Comparison of ENCODE assay signal across 1 cellular context in genomic region chr6:11366183-11366933, GRCh38.
TF ChIP-seq lines count a peak whose summit lies in the region.

No MANE protein-coding gene starts in this region.

TF ChIP-seq in HepG2, 621 proteins besides CTCF, POLR2A, EP300 and RAD21 (continued from another document):
- TF ChIP-seq ZNF362 (CRISPR knock-in tag; IDR thresholded peaks at IDR 0.05; ENCODE audit: borderline replicate concordance) (no peak), DR1 (CRISPR knock-in tag; IDR thresholded peaks at IDR 0.05) (no peak), ZNF652 (CRISPR knock-in tag; IDR thresholded peaks at IDR 0.05; ENCODE audit: borderline replicate concordance, low read depth) (no peak), NR3C1 (CRISPR knock-in tag; IDR thresholded peaks at IDR 0.05) (no peak), ZNF768 (CRISPR knock-in tag; IDR thresholded peaks at IDR 0.05) (no peak; the same call in 1 of the 2 replicates), BRD4 (CRISPR knock-in tag; IDR thresholded peaks at IDR 0.05) (no peak), TFDP1 (CRISPR knock-in tag; IDR thresholded peaks at IDR 0.05; ENCODE audit: borderline replicate concordance) (0 out of 2 replicates have a peak, but pooled peaks have one; percentile 30), ARHGAP35 (CRISPR knock-in tag; IDR thresholded peaks at IDR 0.05; ENCODE audit: borderline replicate concordance) (no peak), XRCC5 (optimal IDR thresholded peaks at IDR 0.05; ENCODE audit: low read length) (no peak), FOXO1 (CRISPR knock-in tag; IDR thresholded peaks at IDR 0.05) (no peak), ZSCAN12 (CRISPR knock-in tag; IDR thresholded peaks at IDR 0.05) (no peak), U2AF1 (optimal IDR thresholded peaks at IDR 0.05; ENCODE audit: low read depth, low read length) (no peak), RBM39 (IDR thresholded peaks at IDR 0.05; ENCODE audit: low read depth, low read length, poor library complexity, severe bottlenecking) (no peak), MAFF (IDR thresholded peaks at IDR 0.05; ENCODE audit: low read depth, low read length) (no peak), KMT2B (CRISPR knock-in tag; IDR thresholded peaks at IDR 0.05) (no peak), ZNF747 (CRISPR knock-in tag; IDR thresholded peaks at IDR 0.05; ENCODE audit: borderline replicate concordance) (no peak), GTF3A (CRISPR knock-in tag; conservative IDR thresholded peaks at IDR 0.05) (no peak), HMG20A (CRISPR knock-in tag; IDR thresholded peaks at IDR 0.05; ENCODE audit: borderline replicate concordance) (no peak), TRIM24 (CRISPR knock-in tag; IDR thresholded peaks at IDR 0.05) (no peak), RCOR2 (CRISPR knock-in tag; IDR thresholded peaks at IDR 0.05) (peak; percentile 89), TARDBP (CRISPR knock-in tag; IDR thresholded peaks at IDR 0.05) (no peak), ZNF660 (CRISPR knock-in tag; IDR thresholded peaks at IDR 0.05; ENCODE audit: borderline replicate concordance, low read depth) (no peak), REPIN1 (CRISPR knock-in tag; IDR thresholded peaks at IDR 0.05; ENCODE audit: borderline replicate concordance, low read depth) (no peak), ZNF780A (CRISPR knock-in tag; IDR thresholded peaks at IDR 0.05) (no peak), KDM4B (CRISPR knock-in tag; IDR thresholded peaks at IDR 0.05) (no peak), TMF1 (CRISPR knock-in tag; IDR thresholded peaks at IDR 0.05; ENCODE audit: low read depth) (no peak), FOXJ3 (CRISPR knock-in tag; IDR thresholded peaks at IDR 0.05; ENCODE audit: borderline replicate concordance) (no peak), ZBTB20 (CRISPR knock-in tag; IDR thresholded peaks at IDR 0.05; ENCODE audit: borderline replicate concordance, low read depth) (no peak)
TF ChIP-seq in HepG2: peak in this region for 51.
